Comparison of ENCODE assay signal across 27 cellular contexts in the genomic region with DNA sequence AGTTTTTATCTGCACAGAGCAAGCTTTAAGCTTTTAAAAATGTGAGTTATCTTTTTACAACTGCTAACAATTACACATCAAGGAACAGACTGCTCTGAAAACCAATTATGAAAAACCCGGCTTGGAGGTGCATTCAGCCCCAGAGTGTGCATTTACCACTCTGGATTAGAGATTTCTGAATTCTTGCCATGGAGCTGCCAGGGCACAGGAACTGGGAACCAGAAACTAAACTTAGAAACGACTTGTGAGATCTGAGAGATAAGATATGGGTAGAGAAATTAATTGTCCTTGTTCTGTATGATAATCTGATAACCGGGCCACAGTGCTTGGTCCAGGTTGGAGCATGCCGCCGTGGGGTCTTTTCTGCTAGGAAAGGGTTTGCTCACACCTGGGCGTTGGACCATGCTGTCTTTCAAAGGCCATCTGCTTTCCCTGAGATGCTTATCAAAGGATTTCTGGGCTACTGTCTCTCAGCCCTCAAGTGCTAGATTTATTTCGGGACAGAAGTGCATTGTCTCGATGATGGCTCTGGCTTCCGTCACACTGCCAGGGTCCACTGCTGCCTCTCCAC.
A peak's percentile ranks its signal among the peaks of the same experiment; 100 is the strongest.
DNase-seq lines count a peak whose midpoint lies in the region; ATAC-seq and TF ChIP-seq lines count a peak whose summit lies in the region.
"Had no signal": no experiment of that assay in that cellular context is flagged by ENCODE, and none has a peak within 500 bp of the region (broad histone marks: within the 10 kb centered on the region; RNA-seq: fewer than 3 reads in every experiment).

No MANE protein-coding gene starts in this region.

- H3K9me3 ChIP-seq in DND-41 (ENCODE audit: insufficient read depth, low read length, severe bottlenecking) (no peaks in the 10 kb centered on the region), parathyroid adenoma (ENCODE audit: control insufficient read depth, low read length) (no peaks in the 10 kb centered on the region), esophagus squamous epithelium (no peaks in the 10 kb centered on the region)
- H3K9me3 ChIP-seq: BLaER1 treated with 17β-estradiol and CSF1 and Interleukin-3, amounts not matched to agents 10 nM and 100 nM; HAP-1; SJSA1 had no signal

- intact Hi-C loops in esophagus squamous epithelium (cut with DNase I), result no loop called here

- TF ChIP-seq POLR2A in esophagus squamous epithelium (IDR thresholded peaks at IDR 0.05), result no peak

- H3K9ac ChIP-seq in DND-41 (ENCODE audit: low read depth, low read length) (no peak overlapping the region), parathyroid adenoma (no peak overlapping the region)
- H3K9ac ChIP-seq: BLaER1 treated with 17β-estradiol and CSF1 and Interleukin-3, amounts not matched to agents 10 nM and 100 nM had no signal

- TF ChIP-seq CTCF in DND-41 (IDR thresholded peaks at IDR 0.05; ENCODE audit: borderline replicate concordance, extremely low read depth, low read length, poor library complexity, severe bottlenecking) (no peak), parathyroid adenoma (IDR thresholded peaks at IDR 0.05) (no peak), RWPE1 (conservative IDR thresholded peaks at IDR 0.05; ENCODE audit: low read depth) (no peak), esophagus squamous epithelium (IDR thresholded peaks at IDR 0.05) (no peak)

- peak overlapping the region; percentile 14; the same call in 1 of the 2 replicates for H3K4me2 ChIP-seq in DND-41 (ENCODE audit: insufficient read depth, low read length)
- H3K4me2 ChIP-seq in parathyroid adenoma (ENCODE audit: low read length), result peak overlapping the region; percentile 45
- H3K4me2 ChIP-seq: PC-9 had no signal

- peak overlapping the region; percentile 30; the same call in 1 of the 2 replicates for H3K27ac ChIP-seq in DND-41 (ENCODE audit: low read length)
- no peak overlapping the region for H3K27ac ChIP-seq in parathyroid adenoma
- no peak overlapping the region for H3K27ac ChIP-seq in RWPE1
- H3K27ac ChIP-seq in esophagus squamous epithelium, result no peak overlapping the region
- H3K27ac ChIP-seq: BLaER1 treated with 17β-estradiol and CSF1 and Interleukin-3, amounts not matched to agents 10 nM and 100 nM; PC-9; SJSA1 had no signal

- no peaks in the 10 kb centered on the region for H3K79me2 ChIP-seq in DND-41 (ENCODE audit: insufficient read depth, low read length)
- no peaks in the 10 kb centered on the region for H3K79me2 ChIP-seq in parathyroid adenoma

- DNase-seq in DND-41 (no peak), SK-N-DZ (ENCODE audit: low spot score) (peak; percentile 89), cerebellum (ENCODE audit: low spot score) (peak; percentile 18), RWPE1 (ENCODE audit: low spot score) (no peak), esophagus squamous epithelium (lab: John Stamatoyannopoulos, UW) (no peak), Kasumi-1 (lab: John Stamatoyannopoulos, UW) (no peak)
- DNase-seq: CD4-positive, alpha-beta T cell; DMS53; GDM1; GOT3; MM.1S; NCI-H1048; NCI-H1417 treated with DMSO at 0.1 percent for 48 hours; NCI-H187; NCI-H2081 treated with DMSO at 0.1 percent for 48 hours; NCI-H446; NCI-H524 treated with DMSO at 0.1 percent for 48 hours; NCI-H82; NK-92 treated with Interleukin-12 subunit alpha and Interleukin-12 subunit beta, amount 100 ng/mL, for 24 hours; PC-9; Right ventricle myocardium superior had no signal

- H3K27me3 ChIP-seq in DND-41 (ENCODE audit: insufficient read depth, low read length, poor library complexity) (no peaks in the 10 kb centered on the region), parathyroid adenoma (ENCODE audit: control insufficient read depth, insufficient read depth, low read length) (no peaks in the 10 kb centered on the region), esophagus squamous epithelium (no peaks in the 10 kb centered on the region)
- H3K27me3 ChIP-seq: BLaER1 treated with 17β-estradiol and CSF1 and Interleukin-3, amounts not matched to agents 10 nM and 100 nM; SJSA1 had no signal

- H2AFZ ChIP-seq in DND-41 (ENCODE audit: low read depth, low read length) (no peak overlapping the region), parathyroid adenoma (peak overlapping the region; percentile 30)
- H2AFZ ChIP-seq: PC-9 had no signal

- H3K4me1 ChIP-seq in DND-41 (ENCODE audit: insufficient read depth, low read length), result peaks cover 25% of the 10 kb centered on the region
- peaks cover 13% of the 10 kb centered on the region for H3K4me1 ChIP-seq in parathyroid adenoma
- no peaks in the 10 kb centered on the region for H3K4me1 ChIP-seq in esophagus squamous epithelium
- H3K4me1 ChIP-seq: HAP-1, SJSA1 had no signal

- H3K36me3 ChIP-seq in DND-41 (ENCODE audit: insufficient read depth, low read length) (no peaks in the 10 kb centered on the region), parathyroid adenoma (ENCODE audit: control insufficient read depth, insufficient read depth, low read length) (no peaks in the 10 kb centered on the region), esophagus squamous epithelium (no peaks in the 10 kb centered on the region)
- H3K36me3 ChIP-seq: BLaER1 treated with 17β-estradiol and CSF1 and Interleukin-3, amounts not matched to agents 10 nM and 100 nM; HAP-1; SJSA1 had no signal

- WGBS in esophagus squamous epithelium, 2 donors, result 73 to 76% methylated on average over 8 to 9 of the region's 9 CpGs

- H3K4me3 ChIP-seq in DND-41 (ENCODE audit: low read depth in 1 of 2, low read length in 2 of 2), result no peak overlapping the region
- H3K4me3 ChIP-seq in parathyroid adenoma (ENCODE audit: low read depth, low read length), result no peak overlapping the region
- no peak overlapping the region for H3K4me3 ChIP-seq in esophagus squamous epithelium
- H3K4me3 ChIP-seq: BLaER1 treated with 17β-estradiol and CSF1 and Interleukin-3, amounts not matched to agents 10 nM and 100 nM; GM12878; HAP-1; K562; PC-9; SJSA1 had no signal

- POLR2A ChIA-PET in RWPE1 (lab: Yijun Ruan, JAX; ENCODE audit: low non-redundant PET), result no interaction called here

- H4K20me1 ChIP-seq in DND-41 (ENCODE audit: insufficient read depth, low read length), result no peaks in the 10 kb centered on the region
- H4K20me1 ChIP-seq: BLaER1 treated with 17β-estradiol and CSF1 and Interleukin-3, amounts not matched to agents 10 nM and 100 nM had no signal

- CTCF ChIA-PET in RWPE1 (lab: Yijun Ruan, JAX), result no interaction called here

- no peak for ATAC-seq in DND-41 (ENCODE audit: insufficient read depth, low read depth)
- ATAC-seq: GM12878, K562 had no signal

Comparison
In these comparisons a context has a peak if more than half of its experiments do, and no peak if none do; other contexts are left out.
1. DNase-seq: peak in SK-N-DZ (single experiment) and cerebellum (single experiment); none in DND-41 (single experiment), RWPE1 (single experiment), esophagus squamous epithelium (single experiment) and Kasumi-1 (0 of 2).